In genomic region chr2:18061717-18062116, GRCh38 we compare ENCODE assay signal across 1 cellular context.
TF ChIP-seq lines count a peak whose summit lies in the region.

No MANE protein-coding gene starts in this region.

TF ChIP-seq in GM23338, 12 proteins besides CTCF, POLR2A, EP300 and RAD21 (continued from another document):
- no peak for TF ChIP-seq ZNF462 (CRISPR knock-in tag; IDR thresholded peaks at IDR 0.05)
- no peak for TF ChIP-seq EZH2phosphoT487 (IDR thresholded peaks at IDR 0.05; ENCODE audit: unreplicated experiment)
- TF ChIP-seq NANOG (IDR thresholded peaks at IDR 0.05; ENCODE audit: borderline replicate concordance): no peak
- TF ChIP-seq ETS1 (IDR thresholded peaks at IDR 0.05): no peak
- TF ChIP-seq REST (IDR thresholded peaks at IDR 0.05; ENCODE audit: unreplicated experiment): no peak
- TF ChIP-seq STAT1 (IDR thresholded peaks at IDR 0.05; ENCODE audit: unreplicated experiment): no peak
